ENCODE assay signal across 2 cellular contexts in genomic region chr2:202120827-202121226, GRCh38.
TF ChIP-seq lines count a peak whose summit lies in the region.

No MANE protein-coding gene starts in this region.

TF ChIP-seq in HepG2, 621 proteins besides CTCF, POLR2A, EP300 and RAD21 (continued from another document):
- peak; percentile 36; the same call in 1 of the 2 replicates for TF ChIP-seq MNT (IDR thresholded peaks at IDR 0.05)

TF ChIP-seq in WTC11, 78 proteins besides CTCF, POLR2A, EP300 and RAD21 (continued from another document):
- TF ChIP-seq IRF1 (CRISPR knock-in tag; IDR thresholded peaks at IDR 0.05) (no peak), USF2 (CRISPR knock-in tag; IDR thresholded peaks at IDR 0.05) (peak; percentile 52), NFYB (CRISPR knock-in tag; conservative IDR thresholded peaks at IDR 0.05; ENCODE audit: low read depth) (peak; percentile 42; the same call in 1 of the 2 replicates)
